Comparison of ENCODE assay signal across 1 cellular context in the genomic region with DNA sequence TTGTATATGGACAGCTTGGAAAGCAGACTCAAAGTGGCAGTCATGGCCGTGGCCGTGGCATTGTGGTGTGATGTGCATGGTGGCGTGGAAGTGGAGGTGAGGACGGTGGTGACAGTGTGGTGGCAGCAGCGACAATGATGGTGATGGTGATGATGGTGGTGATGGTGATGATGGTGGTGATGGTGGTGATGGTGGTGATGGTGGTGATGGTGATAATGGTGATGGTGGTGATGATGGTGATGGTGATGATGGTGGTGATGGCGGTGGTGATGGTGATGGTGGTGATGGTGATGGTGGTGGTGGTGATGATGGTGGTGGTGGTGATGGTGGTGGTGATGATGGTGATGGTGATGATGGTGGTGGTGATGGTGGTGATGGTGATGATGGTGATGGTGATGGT. TPM values are rescaled to one million over a fixed set of nuclear protein-coding genes. Genes with fewer than 3 reads are reported as not detected.
"Had no signal": no experiment of that assay in that cellular context is flagged by ENCODE, and none has a peak within 500 bp of the region (broad histone marks: within the 10 kb centered on the region; RNA-seq: fewer than 3 reads in every experiment).

No MANE protein-coding gene starts in this region.

RNA-seq across cellular contexts. Expression of a gene that starts 2.8 kb away (rescaled TPM):
- total RNA-seq: ascending aorta had no signal
